ENCODE assay signal across 37 cellular contexts in genomic region chr6:27924179-27924578, GRCh38. TPM values are rescaled to one million over a fixed set of nuclear protein-coding genes. Genes with fewer than 3 reads are reported as not detected.
"Had no signal": no experiment of that assay in that cellular context is flagged by ENCODE, and none has a peak within 500 bp of the region (broad histone marks: within the 10 kb centered on the region; RNA-seq: fewer than 3 reads in every experiment).

No MANE protein-coding gene starts in this region.

- H3K4me1 ChIP-seq: left lung, lower lobe of right lung, neural progenitor cell, parathyroid adenoma, right atrium auricular region, right lobe of liver, tibial nerve, uterus had no signal

- H3K27ac ChIP-seq: hepatocyte, left lung, lower lobe of right lung, neural progenitor cell, neutrophil, parathyroid adenoma, right atrium auricular region, right lobe of liver, tibial nerve, uterus had no signal

- DNase-seq: islet precursor cell; kidney glomerular epithelial cell; left cardiac atrium; left lung; lower lobe of right lung; mammary epithelial cell; mesenchymal stem cell; naive B cell; natural killer cell; nephron progenitor cell; occipital lobe; right lobe of liver; stimulated activated CD4-positive, alpha-beta T cell treated with anti-CD3 and anti-CD28 coated beads, Interleukin-1b, Interleukin-23, amount 100 ng/mL, for 48 hours; stimulated activated CD4-positive, alpha-beta T cell treated with anti-CD3 and anti-CD28 coated beads, Interleukin-2, amount 100 ng/mL, for 48 hours; stimulated activated CD4-positive, alpha-beta T cell treated with anti-CD3 and anti-CD28 coated beads, Interleukin-4, amount 100 ng/mL, for 4 hours; stimulated activated CD8-positive, alpha-beta memory T cell treated with anti-CD3 and anti-CD28 coated beads, Interleukin-4, amount 100 ng/mL, for 48 hours; stimulated activated naive CD4-positive, alpha-beta T cell treated with Interleukin-2 at 50 U/mL for 16 hours; stimulated activated naive CD8-positive, alpha-beta T cell treated with anti-CD3 and anti-CD28 coated beads, Interleukin-15, amount 100 ng/mL, for 72 hours; substantia nigra; uterus had no signal

- H3K9me3 ChIP-seq: left lung, lower lobe of right lung, neutrophil, right atrium auricular region, right lobe of liver, uterus had no signal

- H2AFZ ChIP-seq: hepatocyte, neural progenitor cell, parathyroid adenoma had no signal

- ATAC-seq: left cardiac atrium; left lung; lower lobe of right lung; natural killer cell; right lobe of liver; stimulated activated memory B cell treated with anti-CD40 and anti-IgM and Interleukin-4, amounts not matched to agents 10 μg/mL and 1 μg/mL and 100 μg/mL, for 72 hours; stimulated activated naive CD8-positive, alpha-beta T cell treated with anti-CD3 and anti-CD28 coated beads, Interleukin-15, amount 100 ng/mL, for 72 hours had no signal

- H3K36me3 ChIP-seq: left lung, lower lobe of right lung, neural progenitor cell, neutrophil, right atrium auricular region, right lobe of liver, tibial nerve, uterus had no signal

- H3K27me3 ChIP-seq: hepatocyte, right atrium auricular region, right lobe of liver, tibial nerve, uterus had no signal

- H3K4me3 ChIP-seq: hepatocyte, left lung, lower lobe of right lung, neural progenitor cell, right atrium auricular region, right lobe of liver, smooth muscle cell, tibial nerve, uterus had no signal

- H3K9ac ChIP-seq: neural progenitor cell, parathyroid adenoma had no signal

- H3K4me2 ChIP-seq: hepatocyte, neural progenitor cell, smooth muscle cell had no signal

- H3K79me2 ChIP-seq: hepatocyte, parathyroid adenoma had no signal

RNA-seq across cellular contexts. Expression of gene OR2B2, which starts 12.0 kb away (rescaled TPM):
- total RNA-seq: hepatocyte, left cardiac atrium, left lung, liver, lower lobe of right lung, mammary epithelial cell, natural killer cell, occipital lobe, osteocyte, progenitor cell of endocrine pancreas, pulmonary artery endothelial cell, renal cortical epithelial cell, right atrium auricular region, right lobe of liver, skeletal muscle tissue, smooth muscle cell, temporal lobe, tibial nerve, ureter, uterus had no signal
- polyA plus RNA-seq: hepatocyte, liver, mammary epithelial cell, smooth muscle cell, thymus had no signal

RNA-seq across cellular contexts. Expression of gene OR2B6, which starts 32.9 kb away (rescaled TPM):
- total RNA-seq: hepatocyte, left cardiac atrium, left lung, lower lobe of right lung, mammary epithelial cell, natural killer cell, occipital lobe, osteocyte, progenitor cell of endocrine pancreas, pulmonary artery endothelial cell, renal cortical epithelial cell, right atrium auricular region, right lobe of liver, skeletal muscle tissue, smooth muscle cell, temporal lobe, tibial nerve, ureter, uterus had no signal
- polyA plus RNA-seq: hepatocyte, liver, mammary epithelial cell, smooth muscle cell had no signal
